ENCODE assay signal across 30 cellular contexts in genomic region chr3:18968120-18968519, GRCh38.
"Had no signal": no experiment of that assay in that cellular context is flagged by ENCODE, and none has a peak within 500 bp of the region (broad histone marks: within the 10 kb centered on the region; RNA-seq: fewer than 3 reads in every experiment).

No MANE protein-coding gene starts in this region.

- DNase-seq: activated CD4-positive, alpha-beta memory T cell treated with anti-CD3 and anti-CD28 coated beads, Interleukin-2, amount 10 ng/mL, durations not matched to agents 7 days and 5 days; activated CD4-positive, alpha-beta T cell treated with anti-CD3 and anti-CD28 coated beads, Interleukin-2, amount 50 U/mL, for 1 hour; activated CD4-positive, CD25-positive, alpha-beta regulatory T cell; activated gamma-delta T cell treated with Interleukin-2 at 50 U/mL for 16 hours; activated naive CD4-positive, alpha-beta T cell treated with anti-CD3 and anti-CD28 coated beads, Interleukin-2, amount 10 ng/mL, durations not matched to agents 7 days and 5 days; activated naive CD8-positive, alpha-beta T cell treated with anti-CD3 and anti-CD28 coated beads, Interleukin-2, amount 10 ng/mL, durations not matched to agents 7 days and 5 days; activated T-cell treated with anti-CD3 and anti-CD28 coated beads for 4 hours; activated T-cell treated with anti-CD3 and anti-CD28 coated beads, Interleukin-2, amount 50 U/mL, for 48 hours; adrenal gland; anterior cingulate cortex; caudate nucleus; MG63; MV-4-11; NCI-H1092 treated with DMSO at 0.1 percent for 48 hours; NCI-H1417 treated with DMSO at 0.1 percent for 48 hours; NCI-H1694; NCI-H2029; NCI-H2107; NCI-H345; NCI-H510A treated with DMSO at 0.1 percent for 48 hours; NCI-H69; PC-9; SHP77 treated with DMSO at 0.1 percent for 48 hours; T-cell; T-helper 2 cell; T1000 had no signal

- H3K27me3 Mint-ChIP-seq: activated naive CD8-positive, alpha-beta T cell treated with anti-CD3 and anti-CD28 coated beads, Interleukin-2, amount 10 ng/mL, durations not matched to agents 7 days and 5 days; activated T-helper 17 cell treated with anti-CD3 and anti-CD28 coated beads, Interleukin-2, amount 50 U/mL, for 72 hours had no signal

- H3K36me3 Mint-ChIP-seq: activated naive CD4-positive, alpha-beta T cell treated with anti-CD3 and anti-CD28 coated beads, Interleukin-2, amount 10 ng/mL, durations not matched to agents 7 days and 5 days; activated naive CD8-positive, alpha-beta T cell treated with anti-CD3 and anti-CD28 coated beads, Interleukin-2, amount 10 ng/mL, durations not matched to agents 7 days and 5 days; T-cell had no signal

- H3K4me3 ChIP-seq: adrenal gland, MG63, PC-9, SK-N-MC had no signal

- H3K9me3 Mint-ChIP-seq: activated T-helper 17 cell treated with anti-CD3 and anti-CD28 coated beads, Interleukin-2, amount 50 U/mL, for 72 hours had no signal

- H3K36me3 ChIP-seq: adrenal gland, MG63 had no signal

- ATAC-seq: activated T-helper 17 cell treated with anti-CD3 and anti-CD28 coated beads, Interleukin-2, amount 50 U/mL, for 72 hours; T-cell had no signal

- H2AFZ ChIP-seq: PC-9 had no signal

- H3K4me3 Mint-ChIP-seq: activated CD4-positive, alpha-beta memory T cell treated with anti-CD3 and anti-CD28 coated beads, Interleukin-2, amount 10 ng/mL, durations not matched to agents 7 days and 5 days; activated naive CD4-positive, alpha-beta T cell treated with anti-CD3 and anti-CD28 coated beads, Interleukin-2, amount 10 ng/mL, durations not matched to agents 7 days and 5 days; activated naive CD8-positive, alpha-beta T cell treated with anti-CD3 and anti-CD28 coated beads, Interleukin-2, amount 10 ng/mL, durations not matched to agents 7 days and 5 days; activated T-helper 17 cell treated with anti-CD3 and anti-CD28 coated beads, Interleukin-2, amount 50 U/mL, for 72 hours; T-cell had no signal

- H3K9ac ChIP-seq: KMS-11 had no signal

- H3K9me3 ChIP-seq: MG63 had no signal

- H3K4me1 ChIP-seq: adrenal gland had no signal

- H3K4me1 Mint-ChIP-seq: activated CD4-positive, alpha-beta memory T cell treated with anti-CD3 and anti-CD28 coated beads, Interleukin-2, amount 10 ng/mL, durations not matched to agents 7 days and 5 days; activated naive CD4-positive, alpha-beta T cell treated with anti-CD3 and anti-CD28 coated beads, Interleukin-2, amount 10 ng/mL, durations not matched to agents 7 days and 5 days; activated naive CD8-positive, alpha-beta T cell treated with anti-CD3 and anti-CD28 coated beads, Interleukin-2, amount 10 ng/mL, durations not matched to agents 7 days and 5 days; activated T-helper 17 cell treated with anti-CD3 and anti-CD28 coated beads, Interleukin-2, amount 50 U/mL, for 72 hours; T-cell had no signal

- H3K27ac Mint-ChIP-seq: activated CD4-positive, alpha-beta memory T cell treated with anti-CD3 and anti-CD28 coated beads, Interleukin-2, amount 10 ng/mL, durations not matched to agents 7 days and 5 days; activated naive CD4-positive, alpha-beta T cell treated with anti-CD3 and anti-CD28 coated beads, Interleukin-2, amount 10 ng/mL, durations not matched to agents 7 days and 5 days; activated naive CD8-positive, alpha-beta T cell treated with anti-CD3 and anti-CD28 coated beads, Interleukin-2, amount 10 ng/mL, durations not matched to agents 7 days and 5 days; activated T-helper 17 cell treated with anti-CD3 and anti-CD28 coated beads, Interleukin-2, amount 50 U/mL, for 72 hours; T-cell had no signal

- H3K4me2 ChIP-seq: KMS-11, PC-9 had no signal

- H3K27me3 ChIP-seq: adrenal gland, MG63 had no signal

- H3K27ac ChIP-seq: adrenal gland, KMS-11, PC-9, SK-N-MC, VCaP had no signal
